In genomic region chr2:129923265-129924141, GRCh38 we compare ENCODE assay signal across 9 cellular contexts. TPM values are rescaled to one million over a fixed set of nuclear protein-coding genes. Genes with fewer than 3 reads are reported as not detected.
DNase-seq lines count a peak whose midpoint lies in the region; ATAC-seq and TF ChIP-seq lines count a peak whose summit lies in the region.
"Had no signal": no experiment of that assay in that cellular context is flagged by ENCODE, and none has a peak within 500 bp of the region (broad histone marks: within the 10 kb centered on the region; RNA-seq: fewer than 3 reads in every experiment).

No MANE protein-coding gene starts in this region.

- peak; percentile 74 for TF ChIP-seq RAD21 in HCT116 (IDR thresholded peaks at IDR 0.05; ENCODE audit: low read depth)

- H3K4me1 Mint-ChIP-seq in stimulated activated effector memory CD8-positive, alpha-beta T cell treated with anti-CD3 and anti-CD28 coated beads, Interleukin-12 subunit alpha, Interleukin-12 subunit beta, amount 100 ng/mL, for 72 hours = peaks cover 6% of the 10 kb centered on the region
- H3K4me1 Mint-ChIP-seq in CD4-positive, alpha-beta T cell (ENCODE audit: low read depth) = peaks cover 5% of the 10 kb centered on the region

- in situ Hi-C loops in astrocyte of the cerebellum (cut with HindIII; ENCODE audit: low sequenced_read_pairs) = no loop called here

- no peaks in the 10 kb centered on the region for H3K36me3 ChIP-seq in HCT116 (ENCODE audit: control insufficient read depth in 1 of 2, insufficient read depth in 2 of 2, low read length in 2 of 2)
- H3K36me3 ChIP-seq: SJCRH30 had no signal

- H3K36me3 Mint-ChIP-seq in stimulated activated effector memory CD8-positive, alpha-beta T cell treated with anti-CD3 and anti-CD28 coated beads, Interleukin-12 subunit alpha, Interleukin-12 subunit beta, amount 100 ng/mL, for 72 hours = no peaks in the 10 kb centered on the region
- H3K36me3 Mint-ChIP-seq in CD4-positive, alpha-beta T cell (ENCODE audit: low read depth) = peaks cover 4% of the 10 kb centered on the region

- peaks cover 8% of the 10 kb centered on the region for H3K9me3 Mint-ChIP-seq in stimulated activated effector memory CD8-positive, alpha-beta T cell treated with anti-CD3 and anti-CD28 coated beads, Interleukin-12 subunit alpha, Interleukin-12 subunit beta, amount 100 ng/mL, for 72 hours
- peaks cover 10% of the 10 kb centered on the region for H3K9me3 Mint-ChIP-seq in CD4-positive, alpha-beta T cell

- no peak for TF ChIP-seq POLR2A in HCT116 (IDR thresholded peaks at IDR 0.05; ENCODE audit: borderline replicate concordance, extremely low read depth, insufficient read depth, insufficient read length)

- POLR2A ChIA-PET in HCT116 (lab: Charles Lee) = interaction anchor here (0.6 kb wide), 1 partner anchor 402 kb away, joined by 4 read pairs; no protein-coding TSS in a partner anchor
- POLR2A ChIA-PET in CD4-positive, alpha-beta T cell (lab: Charles Lee) = no interaction called here

- H3K4me2 ChIP-seq in HCT116 (ENCODE audit: low read length) = peak overlapping the region; percentile 50

- no peaks in the 10 kb centered on the region; a peak in 1 of 4 replicates for H3K9me3 ChIP-seq in HCT116 (ENCODE audit: control insufficient read depth in 1 of 2, insufficient read depth in 1 of 2, low read depth in 1 of 2, low read length in 2 of 2)
- peaks cover 13% of the 10 kb centered on the region for H3K9me3 ChIP-seq in CD4-positive, alpha-beta T cell (ENCODE audit: control insufficient read depth, low read length)
- H3K9me3 ChIP-seq: SJCRH30 had no signal

- H3K27me3 ChIP-seq in HCT116 (ENCODE audit: insufficient read depth, low read length) = peaks cover 10% of the 10 kb centered on the region; the same call in 1 of the 2 replicates
- peaks cover 21% of the 10 kb centered on the region for H3K27me3 ChIP-seq in CD4-positive, alpha-beta T cell (ENCODE audit: control insufficient read depth, insufficient read depth, low read length)
- H3K27me3 ChIP-seq: SJCRH30 had no signal

- H3K4me3 ChIP-seq in HCT116 (replicated peaks in 1 of 2; ENCODE audit: low read depth in 1 of 2, low read length in 2 of 2) (no peak overlapping the region), astrocyte of the cerebellum (ENCODE audit: low read depth, low read length) (no peak overlapping the region)
- H3K4me3 ChIP-seq: SJCRH30 had no signal

- peaks cover 54% of the 10 kb centered on the region for H3K27me3 Mint-ChIP-seq in CD4-positive, alpha-beta T cell

- H3K4me3 Mint-ChIP-seq in stimulated activated effector memory CD8-positive, alpha-beta T cell treated with anti-CD3 and anti-CD28 coated beads, Interleukin-12 subunit alpha, Interleukin-12 subunit beta, amount 100 ng/mL, for 72 hours = no peak overlapping the region
- H3K4me3 Mint-ChIP-seq in CD4-positive, alpha-beta T cell = no peak overlapping the region

- peak; percentile 87 for ATAC-seq in HCT116
- ATAC-seq in stimulated activated effector memory CD8-positive, alpha-beta T cell treated with anti-CD3 and anti-CD28 coated beads, Interleukin-12 subunit alpha, Interleukin-12 subunit beta, amount 100 ng/mL, for 72 hours = peak; percentile 47
- ATAC-seq in CD4-positive, alpha-beta T cell (ENCODE audit: poor library complexity) = no peak

- no TSS peak for BruUV-seq in HCT116 (replicated peaks; lab: Mats Ljungman, UMichigan)

- no peak overlapping the region for H3K27ac ChIP-seq in HCT116 (ENCODE audit: low read depth, low read length)
- H3K27ac ChIP-seq in CD4-positive, alpha-beta T cell (ENCODE audit: low read depth, low read length) = no peak overlapping the region
- H3K27ac ChIP-seq: SJCRH30 had no signal

- intact Hi-C loops in HCT116 (cut with micrococcal nuclease) = loop anchor here (2.0 to 10.0 kb wide), 6 partner anchors 159 to 1859 kb away; no protein-coding TSS in a partner anchor
- intact Hi-C loops in CD4-positive, alpha-beta T cell (cut with DNase I, micrococcal nuclease) = loop anchor here (5.0 to 10.0 kb wide), 3 partner anchors 1186 to 1601 kb away; no protein-coding TSS in a partner anchor

- RAD21 ChIA-PET in HCT116 (lab: Charles Lee; ENCODE audit: low non-redundant PET in 1 of 2, low total read pairs in 2 of 2, uncharacterized antibody in 2 of 2, unreplicated experiment in 2 of 2) = interaction anchor here in 1 of 2 experiments (0.6 to 1.0 kb wide), 2 partner anchors 159 to 1026 kb away, joined by 3 to 4 read pairs; no protein-coding TSS in a partner anchor

- H3K4me1 ChIP-seq in HCT116 (ENCODE audit: control insufficient read depth in 1 of 2, insufficient read depth in 2 of 2, low read length in 2 of 2) = peaks cover 2 to 5% of the 10 kb centered on the region in 2 experiments; a peak in 1 of 4 replicates
- H3K4me1 ChIP-seq: SJCRH30 had no signal

- TF ChIP-seq CTCF in HCT116 (IDR thresholded peaks at IDR 0.05 in 2 of 3, conservative IDR thresholded peaks at IDR 0.05 in 1 of 3; ENCODE audit: borderline replicate concordance in 1 of 3, insufficient read depth in 1 of 3, low read depth in 2 of 3, low read length in 2 of 3) = peak; percentile 45 to 56 (median 53); a peak in 5 of 6 replicates
- TF ChIP-seq CTCF in astrocyte of the cerebellum (IDR thresholded peaks at IDR 0.05; ENCODE audit: low read depth, low read length, missing control alignments) = peak; percentile 56
- TF ChIP-seq CTCF in CD4-positive, alpha-beta T cell (IDR thresholded peaks at IDR 0.05) = no peak

- H2AFZ ChIP-seq in HCT116 (ENCODE audit: low read depth, low read length, poor library complexity, severe bottlenecking) = peak overlapping the region; percentile 46

- H3K9me2 ChIP-seq in HCT116 (ENCODE audit: insufficient read depth) = no peaks in the 10 kb centered on the region

- no peaks in the 10 kb centered on the region for H4K20me1 ChIP-seq in HCT116 (ENCODE audit: insufficient read depth)

- H3K9ac ChIP-seq in HCT116 (ENCODE audit: low read length) = no peak overlapping the region

- H3K79me2 ChIP-seq in HCT116 (ENCODE audit: insufficient read depth, low read length) = no peaks in the 10 kb centered on the region

- DNase-seq in COR-L47 (lab: John Stamatoyannopoulos, UW) (peak; percentile 37), HCT116 (ENCODE audit: low read depth, low spot score) (peak; percentile 35), NCI-H69 (lab: John Stamatoyannopoulos, UW) (peak; percentile 49), astrocyte of the cerebellum (ENCODE audit: low read depth) (peak; percentile 33), iPS-NIHi7 (ENCODE audit: extremely low spot score) (peak; percentile 87), T-helper 1 cell (no peak)
- DNase-seq in stimulated activated effector memory CD8-positive, alpha-beta T cell treated with anti-CD3 and anti-CD28 coated beads, Interleukin-12 subunit alpha, Interleukin-12 subunit beta, amount 100 ng/mL, for 72 hours (ENCODE audit: low spot score in 2 of 2) = no peak
- no peak for DNase-seq in CD4-positive, alpha-beta T cell

- no peak overlapping the region for H3K27ac Mint-ChIP-seq in stimulated activated effector memory CD8-positive, alpha-beta T cell treated with anti-CD3 and anti-CD28 coated beads, Interleukin-12 subunit alpha, Interleukin-12 subunit beta, amount 100 ng/mL, for 72 hours
- no peak overlapping the region for H3K27ac Mint-ChIP-seq in CD4-positive, alpha-beta T cell

- CTCF ChIA-PET in HCT116 (lab: Charles Lee) = interaction anchor here (0.6 to 1.2 kb wide), 9 partner anchors 15 to 1194 kb away, joined by 3 to 8 read pairs (median 4); partner anchors contain the start of gene IMP4
- CTCF ChIA-PET in CD4-positive, alpha-beta T cell (lab: Charles Lee) = no interaction called here

TF ChIP-seq in HCT116, 20 proteins besides CTCF, POLR2A, EP300 and RAD21 (continues in another document):
- TF ChIP-seq EZH2 (IDR thresholded peaks at IDR 0.05) (no peak), EZH2phosphoT487 (IDR thresholded peaks at IDR 0.05; ENCODE audit: borderline replicate concordance) (no peak), CBX3 (IDR thresholded peaks at IDR 0.05; ENCODE audit: low read depth) (no peak), TCF7L2 (IDR thresholded peaks at IDR 0.05; ENCODE audit: borderline replicate concordance, extremely low read depth, insufficient read depth, insufficient read length) (no peak), FOSL1 (IDR thresholded peaks at IDR 0.05; ENCODE audit: low read depth) (no peak), MAX (IDR thresholded peaks at IDR 0.05) (no peak), ZBTB33 (IDR thresholded peaks at IDR 0.05; ENCODE audit: extremely low read depth, insufficient replicate concordance, low read length) (no peak), JUND (IDR thresholded peaks at IDR 0.05) (no peak), ZFX (IDR thresholded peaks at IDR 0.05) (no peak), SRF (IDR thresholded peaks at IDR 0.05; ENCODE audit: low read depth) (no peak), EGR1 (IDR thresholded peaks at IDR 0.05; ENCODE audit: low read depth) (no peak), ZNF274 (IDR thresholded peaks at IDR 0.05; ENCODE audit: low read depth, low read length) (no peak), POLR2AphosphoS5 (IDR thresholded peaks at IDR 0.05; ENCODE audit: low read depth, low read length) (no peak), ELF1 (IDR thresholded peaks at IDR 0.05; ENCODE audit: borderline replicate concordance, low read depth) (no peak)

RNA-seq across cellular contexts. Expression of gene RAB6C, which starts 56.0 kb away (rescaled TPM):
- total RNA-seq in HCT116 (2021; ENCODE audit: unreplicated experiment) = not detected
- not detected in 2 replicates for polyA plus RNA-seq in HCT116 (2012)
- total RNA-seq in CD4-positive, alpha-beta T cell = not detected
- total RNA-seq: SJCRH30 had no signal

Comparison
In these comparisons a context has a peak if more than half of its experiments do, and no peak if none do; other contexts are left out.
1. DNase-seq: peak in COR-L47 (single experiment), HCT116 (single experiment), NCI-H69 (single experiment), astrocyte of the cerebellum (single experiment) and iPS-NIHi7 (single experiment); none in stimulated activated effector memory CD8-positive, alpha-beta T cell treated with anti-CD3 and anti-CD28 coated beads, Interleukin-12 subunit alpha, Interleukin-12 subunit beta, amount 100 ng/mL, for 72 hours (0 of 2), CD4-positive, alpha-beta T cell (0 of 10) and T-helper 1 cell (0 of 5).